Comparison of ENCODE assay signal across 8 cellular contexts in the genomic region with DNA sequence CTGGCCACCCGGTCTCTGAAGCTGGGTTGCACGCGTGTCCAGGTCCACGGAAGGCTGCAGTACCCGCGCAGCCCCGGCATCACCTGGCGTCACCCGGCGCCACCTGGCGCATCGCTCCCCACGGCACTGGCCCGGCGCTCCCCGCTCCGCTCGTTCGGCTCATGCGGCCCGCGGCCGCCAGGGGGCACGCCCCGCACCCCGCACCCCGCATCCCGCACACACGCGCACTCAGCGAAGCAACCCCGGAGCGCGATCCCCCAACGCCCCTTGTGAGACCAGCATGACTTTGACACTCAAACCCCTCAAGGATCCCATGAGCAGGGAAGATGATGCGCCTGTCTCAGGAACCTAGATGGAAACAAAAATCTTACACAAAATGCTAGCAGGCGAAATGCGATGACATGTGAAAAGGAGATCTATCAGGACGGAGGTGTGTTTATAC. TPM values are rescaled to one million over a fixed set of nuclear protein-coding genes. Genes with fewer than 3 reads are reported as not detected.
DNase-seq lines count a peak whose midpoint lies in the region; ATAC-seq, FAIRE-seq and TF ChIP-seq lines count a peak whose summit lies in the region.

No MANE protein-coding gene starts in this region.

- peaks cover 6% of the 10 kb centered on the region for H3K4me1 Mint-ChIP-seq in neural progenitor cell

- peak overlapping the region; percentile 1 for H3K4me3 Mint-ChIP-seq in neural progenitor cell

- H3K9me3 ChIP-seq in neural progenitor cell (ENCODE audit: low read depth), result no peaks in the 10 kb centered on the region

- H4K20me1 ChIP-seq in neural progenitor cell (ENCODE audit: low read depth), result peaks cover 6% of the 10 kb centered on the region

- no peak overlapping the region for H3K27ac ChIP-seq in neural progenitor cell

- peak overlapping the region; percentile 72 for H3K4me2 ChIP-seq in neural progenitor cell

- peaks cover 26% of the 10 kb centered on the region for H3K27me3 ChIP-seq in neural progenitor cell

- H3F3A ChIP-seq in neural progenitor cell (ENCODE audit: low read depth), result peaks cover 13% of the 10 kb centered on the region

- no peaks in the 10 kb centered on the region for H3K36me3 Mint-ChIP-seq in neural progenitor cell

- intact Hi-C loops in Right ventricle myocardium inferior (cut with DNase I) (loop anchor here (1.0 to 5.0 kb wide), 2 partner anchors 45 to 141 kb away; no protein-coding TSS in a partner anchor), cardiac septum (cut with DNase I) (loop anchor here (5.0 kb wide), 1 partner anchor 239 kb away; no protein-coding TSS in a partner anchor)

- no peak overlapping the region for H2AFZ ChIP-seq in neural progenitor cell (replicated peaks)

- H3K9me3 Mint-ChIP-seq in neural progenitor cell, result peaks cover 4% of the 10 kb centered on the region

- no peaks in the 10 kb centered on the region for H3K79me2 ChIP-seq in neural progenitor cell (ENCODE audit: low read depth)

- H3K36me3 ChIP-seq in neural progenitor cell, result no peaks in the 10 kb centered on the region

- H3K27ac Mint-ChIP-seq in neural progenitor cell, result no peak overlapping the region

- peak overlapping the region; percentile 25 for H3K4me3 ChIP-seq in neural progenitor cell

- no peak overlapping the region for H3K9ac ChIP-seq in neural progenitor cell

- peak; percentile 93 for TF ChIP-seq CTCF in neural progenitor cell (IDR thresholded peaks at IDR 0.05)

- ATAC-seq in Right ventricle myocardium inferior, result peak; percentile 22
- ATAC-seq in esophagus mucosa, result peak; percentile 83

- FAIRE-seq in RCC 7860 (lab: Jason Lieb, UNC), result no peak

- no peak for DNase-seq in Right ventricle myocardium inferior (ENCODE audit: missing footprints)
- no peak for DNase-seq in cardiac septum (ENCODE audit: low spot score)
- DNase-seq in NCI-H2107 treated with DMSO at 0.1 percent for 48 hours (lab: John Stamatoyannopoulos, UW; ENCODE audit: unreplicated experiment), result peak; percentile 46
- peak; percentile 30 for DNase-seq in activated T-cell treated with anti-CD3 and anti-CD28 coated beads for 4 hours
- peak; percentile 76 for DNase-seq in neural progenitor cell (ENCODE audit: low spot score)
- DNase-seq in RCC 7860 (ENCODE audit: low spot score), result no peak
- DNase-seq in SKM-1 (lab: John Stamatoyannopoulos, UW; ENCODE audit: unreplicated experiment), result no peak

- H3K4me1 ChIP-seq in neural progenitor cell, result no peaks in the 10 kb centered on the region

- H3K27me3 Mint-ChIP-seq in neural progenitor cell (ENCODE audit: insufficient read depth, low read depth), result peaks cover 17% of the 10 kb centered on the region

RNA-seq across cellular contexts. Expression of a gene that starts 11.9 kb away (rescaled TPM):
- total RNA-seq in Right ventricle myocardium inferior (not detected), cardiac septum (not detected), esophagus mucosa (2.3 TPM), neural progenitor cell (ENCODE audit: low replicate concordance) (not detected in 2 replicates)

RNA-seq across cellular contexts. Expression of a gene that starts 20.7 kb away (rescaled TPM):
- total RNA-seq in Right ventricle myocardium inferior, result 3.7 TPM
- total RNA-seq in cardiac septum, result 4.0 TPM
- total RNA-seq in esophagus mucosa, result 30.4 TPM
- total RNA-seq in neural progenitor cell (ENCODE audit: low replicate concordance), result 7.4 and 9.6 TPM in 2 replicates

RNA-seq across cellular contexts. Expression of a gene that starts 56.6 kb away (rescaled TPM):
- total RNA-seq in Right ventricle myocardium inferior (not detected), cardiac septum (not detected), esophagus mucosa (not detected), neural progenitor cell (ENCODE audit: low replicate concordance) (not detected in 2 replicates)

Comparison
In these comparisons a context has a peak if more than half of its experiments do, and no peak if none do; other contexts are left out.
1. DNase-seq: peak in NCI-H2107 treated with DMSO at 0.1 percent for 48 hours (single experiment), activated T-cell treated with anti-CD3 and anti-CD28 coated beads for 4 hours (single experiment) and neural progenitor cell (single experiment); none in Right ventricle myocardium inferior (single experiment), cardiac septum (single experiment), RCC 7860 (single experiment) and SKM-1 (single experiment).